ENCODE assay signal across 11 cellular contexts in the genomic region with DNA sequence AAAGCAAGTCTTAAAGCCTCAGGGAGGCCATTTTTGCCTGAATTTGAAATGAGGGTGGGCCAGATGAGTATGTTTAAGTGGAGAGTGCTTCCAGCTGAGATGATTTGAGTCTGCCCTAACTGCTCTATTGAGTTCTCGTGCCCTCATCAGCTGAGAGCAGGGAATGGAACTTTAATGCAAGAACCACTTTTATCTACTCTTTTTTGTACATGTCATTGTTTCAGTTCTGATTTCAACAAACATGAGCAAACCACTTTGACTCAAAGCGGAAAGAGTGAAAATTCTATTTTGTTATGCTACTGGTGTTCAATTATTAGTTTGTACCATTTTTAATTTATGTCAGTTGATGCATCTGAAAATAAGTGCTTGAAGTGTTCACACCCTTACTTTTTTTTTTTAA. TPM values are rescaled to one million over a fixed set of nuclear protein-coding genes. Genes with fewer than 3 reads are reported as not detected.
DNase-seq lines count a peak whose midpoint lies in the region; ATAC-seq and TF ChIP-seq lines count a peak whose summit lies in the region.
"Had no signal": no experiment of that assay in that cellular context is flagged by ENCODE, and none has a peak within 500 bp of the region (broad histone marks: within the 10 kb centered on the region; RNA-seq: fewer than 3 reads in every experiment).

No MANE protein-coding gene starts in this region.

- POLR2A ChIA-PET in activated CD4-positive, alpha-beta T cell treated with anti-CD3 and anti-CD28 coated beads for 36 hours (lab: Charles Lee): no interaction called here

- no peak for TF ChIP-seq CTCF in HFFc6 (IDR thresholded peaks at IDR 0.05)

- CTCF ChIA-PET in activated CD4-positive, alpha-beta T cell treated with anti-CD3 and anti-CD28 coated beads for 36 hours (lab: Charles Lee): no interaction called here

- H3K36me3 Mint-ChIP-seq in activated CD4-positive, alpha-beta T cell treated with anti-CD3 and anti-CD28 coated beads for 36 hours (ENCODE audit: low read depth): peaks cover 9% of the 10 kb centered on the region
- no peaks in the 10 kb centered on the region for H3K36me3 Mint-ChIP-seq in activated naive CD8-positive, alpha-beta T cell treated with anti-CD3 and anti-CD28 coated beads for 36 hours
- H3K36me3 Mint-ChIP-seq in HFFc6 (ENCODE audit: low read depth): no peaks in the 10 kb centered on the region; the same call in 1 of the 2 replicates
- H3K36me3 Mint-ChIP-seq in activated T-helper 2 cell treated with anti-CD3 and anti-CD28 coated beads, Interferon-gamma antibody, Interleukin-2, Interleukin-4, amounts not matched to agents 10 μg/mL and 5 μg/mL and 100 μg/mL, durations not matched to agents 14 hours and 24 hours and 36 hours (ENCODE audit: low read depth): peaks cover 15% of the 10 kb centered on the region

- no peak overlapping the region for H3K4me3 Mint-ChIP-seq in activated CD4-positive, alpha-beta T cell treated with anti-CD3 and anti-CD28 coated beads for 36 hours
- no peak overlapping the region for H3K4me3 Mint-ChIP-seq in activated naive CD8-positive, alpha-beta T cell treated with anti-CD3 and anti-CD28 coated beads for 36 hours
- H3K4me3 Mint-ChIP-seq in HFFc6: no peak overlapping the region
- H3K4me3 Mint-ChIP-seq in activated T-helper 2 cell treated with anti-CD3 and anti-CD28 coated beads, Interferon-gamma antibody, Interleukin-2, Interleukin-4, amounts not matched to agents 10 μg/mL and 5 μg/mL and 100 μg/mL, durations not matched to agents 14 hours and 24 hours and 36 hours (ENCODE audit: low read depth): no peak overlapping the region

- no peak overlapping the region for H3K27ac Mint-ChIP-seq in activated CD4-positive, alpha-beta T cell treated with anti-CD3 and anti-CD28 coated beads for 36 hours
- peak overlapping the region; percentile 45 for H3K27ac Mint-ChIP-seq in activated naive CD8-positive, alpha-beta T cell treated with anti-CD3 and anti-CD28 coated beads for 36 hours
- H3K27ac Mint-ChIP-seq in HFFc6: no peak overlapping the region
- no peak overlapping the region for H3K27ac Mint-ChIP-seq in activated T-helper 2 cell treated with anti-CD3 and anti-CD28 coated beads, Interferon-gamma antibody, Interleukin-2, Interleukin-4, amounts not matched to agents 10 μg/mL and 5 μg/mL and 100 μg/mL, durations not matched to agents 14 hours and 24 hours and 36 hours

- DNase-seq in activated CD4-positive, alpha-beta T cell treated with anti-CD3 and anti-CD28 coated beads for 36 hours: peak; percentile 31
- DNase-seq in activated CD4-positive, alpha-beta T cell treated with anti-CD3 and anti-CD28 coated beads for 4 hours: no peak
- peak; percentile 5 for DNase-seq in activated naive CD8-positive, alpha-beta T cell treated with anti-CD3 and anti-CD28 coated beads for 36 hours
- DNase-seq in HFFc6: no peak
- DNase-seq in activated T-helper 2 cell treated with anti-CD3 and anti-CD28 coated beads, Interferon-gamma antibody, Interleukin-2, Interleukin-4, amounts not matched to agents 10 μg/mL and 5 μg/mL and 100 μg/mL, durations not matched to agents 14 hours and 24 hours and 36 hours (ENCODE audit: low spot score): no peak
- DNase-seq in pons (ENCODE audit: low spot score): no peak
- DNase-seq: DND-41, left cardiac atrium, NCI-H1417 treated with DMSO at 0.1 percent for 48 hours had no signal

- peaks cover 11% of the 10 kb centered on the region for H3K4me1 Mint-ChIP-seq in activated CD4-positive, alpha-beta T cell treated with anti-CD3 and anti-CD28 coated beads for 36 hours
- H3K4me1 Mint-ChIP-seq in activated naive CD8-positive, alpha-beta T cell treated with anti-CD3 and anti-CD28 coated beads for 36 hours: peaks cover 18% of the 10 kb centered on the region
- H3K4me1 Mint-ChIP-seq in HFFc6 (ENCODE audit: low read depth): peaks cover 19% of the 10 kb centered on the region
- H3K4me1 Mint-ChIP-seq in activated T-helper 2 cell treated with anti-CD3 and anti-CD28 coated beads, Interferon-gamma antibody, Interleukin-2, Interleukin-4, amounts not matched to agents 10 μg/mL and 5 μg/mL and 100 μg/mL, durations not matched to agents 14 hours and 24 hours and 36 hours (ENCODE audit: low read depth): peaks cover 18% of the 10 kb centered on the region

- intact Hi-C loops in activated CD4-positive, alpha-beta T cell treated with anti-CD3 and anti-CD28 coated beads for 36 hours (cut with DNase I, micrococcal nuclease): loop anchor here in 1 of 2 experiments (2.0 to 5.0 kb wide), 2 partner anchors 54 to 66 kb away; no protein-coding TSS in a partner anchor
- intact Hi-C loops in activated T-helper 2 cell treated with anti-CD3 and anti-CD28 coated beads, Interferon-gamma antibody, Interleukin-2, Interleukin-4, amounts not matched to agents 10 μg/mL and 5 μg/mL and 100 μg/mL, durations not matched to agents 14 hours and 24 hours and 36 hours (cut with micrococcal nuclease): loop anchor here (5.0 kb wide), 1 partner anchor 66 kb away; the partner anchor contains the start of gene SLC25A51

- no peaks in the 10 kb centered on the region for H3K9me3 Mint-ChIP-seq in activated CD4-positive, alpha-beta T cell treated with anti-CD3 and anti-CD28 coated beads for 36 hours (ENCODE audit: low read depth)
- H3K9me3 Mint-ChIP-seq in activated naive CD8-positive, alpha-beta T cell treated with anti-CD3 and anti-CD28 coated beads for 36 hours: no peaks in the 10 kb centered on the region
- H3K9me3 Mint-ChIP-seq in HFFc6: no peaks in the 10 kb centered on the region
- no peaks in the 10 kb centered on the region for H3K9me3 Mint-ChIP-seq in activated T-helper 2 cell treated with anti-CD3 and anti-CD28 coated beads, Interferon-gamma antibody, Interleukin-2, Interleukin-4, amounts not matched to agents 10 μg/mL and 5 μg/mL and 100 μg/mL, durations not matched to agents 14 hours and 24 hours and 36 hours

- no peaks in the 10 kb centered on the region for H3K27me3 Mint-ChIP-seq in activated CD4-positive, alpha-beta T cell treated with anti-CD3 and anti-CD28 coated beads for 36 hours
- H3K27me3 Mint-ChIP-seq in activated naive CD8-positive, alpha-beta T cell treated with anti-CD3 and anti-CD28 coated beads for 36 hours: no peaks in the 10 kb centered on the region
- no peaks in the 10 kb centered on the region for H3K27me3 Mint-ChIP-seq in HFFc6 (ENCODE audit: insufficient read depth)
- no peaks in the 10 kb centered on the region for H3K27me3 Mint-ChIP-seq in activated T-helper 2 cell treated with anti-CD3 and anti-CD28 coated beads, Interferon-gamma antibody, Interleukin-2, Interleukin-4, amounts not matched to agents 10 μg/mL and 5 μg/mL and 100 μg/mL, durations not matched to agents 14 hours and 24 hours and 36 hours (ENCODE audit: low read depth)

- peak; percentile 85 for ATAC-seq in activated CD4-positive, alpha-beta T cell treated with anti-CD3 and anti-CD28 coated beads for 36 hours
- peak; percentile 71 for ATAC-seq in GM21360 (IDR thresholded peaks at IDR 0.05; ENCODE audit: unreplicated experiment)
- ATAC-seq in HG03039 (IDR thresholded peaks at IDR 0.05; ENCODE audit: unreplicated experiment): peak; percentile 72
- ATAC-seq: left cardiac atrium had no signal

RNA-seq across cellular contexts. Expression of gene DCAF10, which starts 35.8 kb away (rescaled TPM):
- total RNA-seq in activated CD4-positive, alpha-beta T cell treated with anti-CD3 and anti-CD28 coated beads for 36 hours: 10 to 100 TPM; 13.9 to 15.4 TPM
- total RNA-seq in activated naive CD8-positive, alpha-beta T cell treated with anti-CD3 and anti-CD28 coated beads for 36 hours: 10 to 100 TPM; 10.5 to 12.9 TPM
- total RNA-seq in HFFc6 (2021; fragmentation: NEBNext Ultra II Directional; extraction: Animal tissue kit (Norgen Biotek cat#: 25700)): 10 to 100 TPM; 18.3 to 26.5 (median 23.1) TPM
- total RNA-seq in activated T-helper 2 cell treated with anti-CD3 and anti-CD28 coated beads, Interferon-gamma antibody, Interleukin-2, Interleukin-4, amounts not matched to agents 10 μg/mL and 5 μg/mL and 100 μg/mL, durations not matched to agents 14 hours and 24 hours and 36 hours: 17.4 and 18.4 TPM in 2 replicates

RNA-seq across cellular contexts. Expression of gene EXOSC3, which starts 51.5 kb away (rescaled TPM):
- total RNA-seq in activated CD4-positive, alpha-beta T cell treated with anti-CD3 and anti-CD28 coated beads for 36 hours: 100 to 1,000 TPM in 1 of 2 experiments, 10 to 100 TPM in 1; 86.9 to 117 TPM
- 100 to 1,000 TPM; 139 to 147 TPM for total RNA-seq in activated naive CD8-positive, alpha-beta T cell treated with anti-CD3 and anti-CD28 coated beads for 36 hours
- 10 to 100 TPM; 37.7 to 49.8 (median 41.9) TPM for total RNA-seq in HFFc6 (2021; fragmentation: NEBNext Ultra II Directional; extraction: Animal tissue kit (Norgen Biotek cat#: 25700))
- 85.8 and 86.3 TPM in 2 replicates for total RNA-seq in activated T-helper 2 cell treated with anti-CD3 and anti-CD28 coated beads, Interferon-gamma antibody, Interleukin-2, Interleukin-4, amounts not matched to agents 10 μg/mL and 5 μg/mL and 100 μg/mL, durations not matched to agents 14 hours and 24 hours and 36 hours

Comparison
In these comparisons a context has a peak if more than half of its experiments do, and no peak if none do; other contexts are left out.
1. DNase-seq: peak in activated CD4-positive, alpha-beta T cell treated with anti-CD3 and anti-CD28 coated beads for 36 hours (single experiment) and activated naive CD8-positive, alpha-beta T cell treated with anti-CD3 and anti-CD28 coated beads for 36 hours (single experiment); none in activated CD4-positive, alpha-beta T cell treated with anti-CD3 and anti-CD28 coated beads for 4 hours (0 of 2), HFFc6 (single experiment), activated T-helper 2 cell treated with anti-CD3 and anti-CD28 coated beads, Interferon-gamma antibody, Interleukin-2, Interleukin-4, amounts not matched to agents 10 μg/mL and 5 μg/mL and 100 μg/mL, durations not matched to agents 14 hours and 24 hours and 36 hours (single experiment) and pons (single experiment).
2. Peak in every context shown above with its lines, with median percentiles within 50 percentile points of each other: ATAC-seq.